Comparison of ENCODE assay signal across 27 cellular contexts in genomic region chr7:47780555-47780954, GRCh38.
A peak's percentile ranks its signal among the peaks of the same experiment; 100 is the strongest.
DNase-seq lines count a peak whose midpoint lies in the region; ATAC-seq, FAIRE-seq and TF ChIP-seq lines count a peak whose summit lies in the region.
"Had no signal": no experiment of that assay in that cellular context is flagged by ENCODE, and none has a peak within 500 bp of the region (broad histone marks: within the 10 kb centered on the region; RNA-seq: fewer than 3 reads in every experiment).

No MANE protein-coding gene starts in this region.

- in situ Hi-C loops in HepG2 (cut with HindIII; ENCODE audit: extremely low pct_ligation_motif_present, low pct_unique_long_range_greater_than_20kb) = no loop called here
- in situ Hi-C loops in Panc1 (cut with HindIII; ENCODE audit: low pct_unique_long_range_greater_than_20kb, low sequenced_read_pairs) = no loop called here

- H2AFZ ChIP-seq in HepG2 (ENCODE audit: low read length) (no peak overlapping the region), neuronal stem cell (ENCODE audit: low read length) (no peak overlapping the region)

- TF ChIP-seq CTCF in HepG2 (CRISPR knock-in tag; IDR thresholded peaks at IDR 0.05) (no peak), right lobe of liver (IDR thresholded peaks at IDR 0.05) (no peak), Calu3 (IDR thresholded peaks at IDR 0.05; ENCODE audit: unreplicated experiment) (no peak), Panc1 (IDR thresholded peaks at IDR 0.05) (no peak), lower lobe of right lung (IDR thresholded peaks at IDR 0.05) (no peak)

- H4K8ac ChIP-seq in neuronal stem cell (ENCODE audit: low read depth, low read length) = no peak overlapping the region

- H2BK5ac ChIP-seq in neuronal stem cell (ENCODE audit: low read length) = no peak overlapping the region

- H4K20me1 ChIP-seq in HepG2 (ENCODE audit: insufficient read depth, low read length) = no peaks in the 10 kb centered on the region
- H4K20me1 ChIP-seq: BLaER1 had no signal

- peaks cover 78% of the 10 kb centered on the region for H3K4me1 Mint-ChIP-seq in Calu3 (ENCODE audit: low read depth, unreplicated experiment)
- H3K4me1 Mint-ChIP-seq: CD14-positive monocyte; CD4-positive, alpha-beta memory T cell; CD4-positive, CD25-positive, alpha-beta regulatory T cell; CD8-positive, alpha-beta memory T cell had no signal

- H2AK5ac ChIP-seq in neuronal stem cell (ENCODE audit: low read depth, low read length) = no peak overlapping the region

- H3K4me3 ChIP-seq in HepG2 (replicated peaks in 1 of 3; ENCODE audit: insufficient read depth in 1 of 3, low read depth in 2 of 3, low read length in 3 of 3) (no peak overlapping the region), right lobe of liver (no peak overlapping the region), Panc1 (ENCODE audit: low read depth in 2 of 2, low read length in 2 of 2) (no peak overlapping the region), neuronal stem cell (ENCODE audit: low read length in 2 of 2) (no peak overlapping the region), lower lobe of right lung (no peak overlapping the region)
- H3K4me3 ChIP-seq: BLaER1, GM12878 had no signal

- no peak for TF ChIP-seq RAD21 in HepG2 (CRISPR knock-in tag; IDR thresholded peaks at IDR 0.05)

- H4K91ac ChIP-seq in neuronal stem cell (ENCODE audit: low read depth, low read length, poor library complexity) = no peak overlapping the region

- CTCF ChIA-PET in HepG2 (lab: Yijun Ruan, JAX; ENCODE audit: low intra/inter-chr PET ratio, low total read pairs) (no interaction called here), Calu3 (lab: Charles Lee) (no interaction called here), Panc1 (lab: Charles Lee) (no interaction called here)

- no peak overlapping the region for H3K9ac ChIP-seq in HepG2 (ENCODE audit: insufficient read depth, low read depth, low read length)
- H3K9ac ChIP-seq in neuronal stem cell (ENCODE audit: low read depth, low read length, poor library complexity) = no peak overlapping the region
- H3K9ac ChIP-seq: BLaER1 had no signal

- WGBS in HepG2 (ENCODE audit: low lambda C conversion rate) = 96% methylated on average over 5 of the region's 5 CpGs
- WGBS in right lobe of liver (ENCODE audit: insufficient coverage, low coverage, low lambda C conversion rate, missing lambda C conversion rate) = 94% methylated on average over 5 of the region's 5 CpGs
- WGBS in neuronal stem cell (ENCODE audit: extremely low coverage in 2 of 2, insufficient read length in 2 of 2, insufficient replicate concordance in 1 of 2), 2 donors = no CpG with 5 or more reads among the region's 5 CpGs

- peaks cover 100% of the 10 kb centered on the region for H3K4me1 ChIP-seq in HepG2 (ENCODE audit: insufficient read depth, low read length)
- peaks cover 0 to 16% (median 7%) of the 10 kb centered on the region in 4 donors for H3K4me1 ChIP-seq in right lobe of liver
- H3K4me1 ChIP-seq in Panc1 (ENCODE audit: control insufficient read depth, insufficient read depth, low read length) = peaks cover 33% of the 10 kb centered on the region
- peaks cover 0 to 6% of the 10 kb centered on the region in 2 donors for H3K4me1 ChIP-seq in neuronal stem cell (ENCODE audit: control insufficient read depth in 2 of 2, insufficient read depth in 1 of 2, low read depth in 1 of 2, low read length in 2 of 2)
- peaks cover 12% of the 10 kb centered on the region for H3K4me1 ChIP-seq in lower lobe of right lung
- H3K4me1 ChIP-seq: BE2C had no signal

- intact Hi-C loops in HepG2 (cut with micrococcal nuclease; ENCODE audit: unreplicated experiment) = loop anchor here (10.0 kb wide), 1 partner anchor 306 kb away; no protein-coding TSS in a partner anchor
- intact Hi-C loops in right lobe of liver (cut with DNase I) = no loop called here
- intact Hi-C loops in Calu3 (cut with micrococcal nuclease; ENCODE audit: unreplicated experiment) = no loop called here
- intact Hi-C loops in Panc1 (cut with micrococcal nuclease; ENCODE audit: unreplicated experiment) = loop anchor here (10.0 kb wide), 1 partner anchor 146 kb away; no protein-coding TSS in a partner anchor
- intact Hi-C loops in lower lobe of right lung (cut with DNase I) = no loop called here

- H3K4ac ChIP-seq in neuronal stem cell (ENCODE audit: low read length) = no peak overlapping the region

- H2BK15ac ChIP-seq in neuronal stem cell (ENCODE audit: low read length) = no peak overlapping the region

- H3K36me3 ChIP-seq in HepG2 (replicated peaks in 1 of 2; ENCODE audit: control insufficient read depth in 1 of 2, insufficient read depth in 2 of 2, low read length in 2 of 2) = no peaks in the 10 kb centered on the region
- no peaks in the 10 kb centered on the region for H3K36me3 ChIP-seq in right lobe of liver
- no peaks in the 10 kb centered on the region for H3K36me3 ChIP-seq in Panc1 (ENCODE audit: control insufficient read depth, insufficient read depth, low read length)
- no peaks in the 10 kb centered on the region for H3K36me3 ChIP-seq in neuronal stem cell (replicated peaks in 1 of 2; ENCODE audit: control insufficient read depth in 2 of 2, insufficient read depth in 2 of 2, low read length in 2 of 2)
- no peaks in the 10 kb centered on the region for H3K36me3 ChIP-seq in lower lobe of right lung
- H3K36me3 ChIP-seq: BE2C, BLaER1 had no signal

- no peak overlapping the region for H3K23ac ChIP-seq in neuronal stem cell (ENCODE audit: low read depth, low read length, poor library complexity)

- no peaks in the 10 kb centered on the region for H3K27me3 Mint-ChIP-seq in Calu3 (ENCODE audit: unreplicated experiment)
- H3K27me3 Mint-ChIP-seq: CD4-positive, CD25-positive, alpha-beta regulatory T cell had no signal

- TF ChIP-seq EP300 in HepG2 (IDR thresholded peaks at IDR 0.05; ENCODE audit: low read depth in 2 of 2, low read length in 2 of 2) (0 out of 4 replicates have a peak, but pooled peaks of 1 of the 2 experiments have one; percentile 23), HepG2 (CRISPR knock-in tag; IDR thresholded peaks at IDR 0.05; ENCODE audit: borderline replicate concordance) (no peak)

- peaks cover 11% of the 10 kb centered on the region for H3K36me3 Mint-ChIP-seq in Calu3 (ENCODE audit: insufficient read depth, unreplicated experiment)
- H3K36me3 Mint-ChIP-seq: CD14-positive monocyte; CD4-positive, alpha-beta memory T cell; CD4-positive, CD25-positive, alpha-beta regulatory T cell; CD8-positive, alpha-beta memory T cell had no signal

- H3K79me2 ChIP-seq in HepG2 (ENCODE audit: insufficient read depth, low read length) = no peaks in the 10 kb centered on the region

- no peak overlapping the region for H2BK120ac ChIP-seq in neuronal stem cell (ENCODE audit: low read depth, low read length)

- no peak overlapping the region for H3K4me3 Mint-ChIP-seq in Calu3 (ENCODE audit: low read depth, unreplicated experiment)
- H3K4me3 Mint-ChIP-seq: CD14-positive monocyte; CD4-positive, alpha-beta memory T cell; CD4-positive, CD25-positive, alpha-beta regulatory T cell; CD8-positive, alpha-beta memory T cell had no signal

- H2BK12ac ChIP-seq in neuronal stem cell (ENCODE audit: low read length) = no peak overlapping the region

- no peaks in the 10 kb centered on the region for H3K9me3 Mint-ChIP-seq in Calu3 (ENCODE audit: low read depth, unreplicated experiment)
- H3K9me3 Mint-ChIP-seq: CD4-positive, alpha-beta memory T cell; CD8-positive, alpha-beta memory T cell had no signal

- H3K4me2 ChIP-seq in HepG2 (ENCODE audit: low read depth, low read length) (no peak overlapping the region), neuronal stem cell (ENCODE audit: insufficient read depth, low read length, poor library complexity, severe bottlenecking) (no peak overlapping the region)
- H3K4me2 ChIP-seq: BLaER1 had no signal

- no peak for FAIRE-seq in HepG2 (lab: Jason Lieb, UNC)
- FAIRE-seq: GM12878, GM12892, GM18507 had no signal

- H3K27ac Mint-ChIP-seq in Calu3 (ENCODE audit: unreplicated experiment) = peak overlapping the region; percentile 17
- H3K27ac Mint-ChIP-seq: CD14-positive monocyte; CD4-positive, alpha-beta memory T cell; CD4-positive, CD25-positive, alpha-beta regulatory T cell; CD8-positive, alpha-beta memory T cell had no signal

- TF ChIP-seq POLR2A in HepG2 (IDR thresholded peaks at IDR 0.05; ENCODE audit: insufficient read depth in 1 of 2, low read depth in 2 of 2, low read length in 2 of 2) = no peak
- TF ChIP-seq POLR2A in right lobe of liver (IDR thresholded peaks at IDR 0.05) = no peak

- DNase-seq in HepG2 (ENCODE audit: low spot score) (peak; percentile 54), right lobe of liver (no peak), Calu3 (no peak), Panc1 (ENCODE audit: low read depth, low spot score) (no peak), neuronal stem cell (ENCODE audit: low spot score) (no peak), lower lobe of right lung (no peak)
- DNase-seq: ACHN; BE2C; C1 segment of cervical spinal cord; CD4-positive, alpha-beta memory T cell; CD4-positive, CD25-positive, alpha-beta regulatory T cell; CD8-positive, alpha-beta memory T cell; COR-L47; DMS 273 treated with DMSO at 0.1 percent for 48 hours; DMS153; DMS53; DMS79; DND-41; EL; GDM1 had no signal

- no peak for ATAC-seq in HepG2
- no peak for ATAC-seq in right lobe of liver
- ATAC-seq in Panc1 = no peak
- ATAC-seq in HG02588 (IDR thresholded peaks at IDR 0.05; ENCODE audit: unreplicated experiment) = no peak
- no peak for ATAC-seq in lower lobe of right lung
- ATAC-seq: GM12878 had no signal

- no TSS peak for BruUV-seq in HepG2 (replicated peaks; lab: Mats Ljungman, UMichigan)
- no TSS peak for BruUV-seq in Calu3 (replicated peaks; lab: Mats Ljungman, UMichigan)
- no TSS peak for BruUV-seq in Panc1 (replicated peaks; lab: Mats Ljungman, UMichigan)

- no peaks in the 10 kb centered on the region for H3K79me1 ChIP-seq in neuronal stem cell (ENCODE audit: low read depth, low read length)

- H3K27ac ChIP-seq in HepG2 (ENCODE audit: extremely low read length, insufficient read depth, low read length) = no peak overlapping the region
- H3K27ac ChIP-seq in right lobe of liver = no peak overlapping the region
- H3K27ac ChIP-seq in Panc1 (ENCODE audit: low read length) = peak overlapping the region; percentile 100
- no peak overlapping the region for H3K27ac ChIP-seq in neuronal stem cell (replicated peaks; ENCODE audit: low read length)
- no peak overlapping the region for H3K27ac ChIP-seq in lower lobe of right lung
- H3K27ac ChIP-seq: 22Rv1, BLaER1 had no signal

- H3K27me3 ChIP-seq in HepG2 (ENCODE audit: control insufficient read depth in 1 of 2, insufficient read depth in 2 of 2, low read length in 2 of 2) (no peaks in the 10 kb centered on the region), right lobe of liver (no peaks in the 10 kb centered on the region), Panc1 (ENCODE audit: control insufficient read depth, insufficient read depth, low read length) (no peaks in the 10 kb centered on the region), neuronal stem cell (ENCODE audit: control insufficient read depth in 3 of 3, insufficient read depth in 3 of 3, low read depth in 1 of 3, low read length in 3 of 3) (no peaks in the 10 kb centered on the region), lower lobe of right lung (ENCODE audit: low read depth) (no peaks in the 10 kb centered on the region)
- H3K27me3 ChIP-seq: BE2C, BLaER1 had no signal

- 0 out of 2 replicates have a peak, but pooled peaks cover 5% of the 10 kb centered on the region for H3K9me3 ChIP-seq in HepG2 (ENCODE audit: low read length)
- H3K9me3 ChIP-seq in right lobe of liver = no peaks in the 10 kb centered on the region
- peaks cover 25% of the 10 kb centered on the region; the same call in 1 of the 2 replicates for H3K9me3 ChIP-seq in Panc1 (ENCODE audit: control insufficient read depth, insufficient read depth, low read depth, low read length)
- peaks cover 2 to 4% of the 10 kb centered on the region in 2 donors for H3K9me3 ChIP-seq in neuronal stem cell (replicated peaks in 1 of 2; ENCODE audit: control insufficient read depth in 2 of 2, insufficient read depth in 1 of 2, low read depth in 1 of 2, low read length in 2 of 2)
- no peaks in the 10 kb centered on the region for H3K9me3 ChIP-seq in lower lobe of right lung
- H3K9me3 ChIP-seq: BE2C, BLaER1 had no signal

- no peak overlapping the region for H3K18ac ChIP-seq in neuronal stem cell (ENCODE audit: low read length)

- no peak overlapping the region for H3K14ac ChIP-seq in neuronal stem cell (ENCODE audit: low read length)

- POLR2A ChIA-PET in HepG2 (lab: Yijun Ruan, JAX) = no interaction called here
- POLR2A ChIA-PET in Panc1 (lab: Charles Lee) = no interaction called here

Comparison
In these comparisons a context has a peak if more than half of its experiments do, and no peak if none do; other contexts are left out.
1. intact Hi-C loops: an anchor here in HepG2 (10.0 kb wide) and Panc1 (10.0 kb wide); none called in right lobe of liver, Calu3 and lower lobe of right lung.